In genomic region chr3:49712631-49713317, GRCh38 we compare ENCODE assay signal across 1 cellular context.
TF ChIP-seq lines count a peak whose summit lies in the region.

No MANE protein-coding gene starts in this region.

TF ChIP-seq in GM12878, 131 proteins besides CTCF, POLR2A, EP300 and RAD21:
- TF ChIP-seq SPI1 (IDR thresholded peaks at IDR 0.05; ENCODE audit: borderline replicate concordance, insufficient read depth, low read depth, low read length) (peak; percentile 47; the same call in 1 of the 2 replicates), POU2F2 (IDR thresholded peaks at IDR 0.05; ENCODE audit: borderline replicate concordance, low read depth, low read length) (no peak)
